13 cellular contexts compared by ENCODE assay signal in the genomic region with DNA sequence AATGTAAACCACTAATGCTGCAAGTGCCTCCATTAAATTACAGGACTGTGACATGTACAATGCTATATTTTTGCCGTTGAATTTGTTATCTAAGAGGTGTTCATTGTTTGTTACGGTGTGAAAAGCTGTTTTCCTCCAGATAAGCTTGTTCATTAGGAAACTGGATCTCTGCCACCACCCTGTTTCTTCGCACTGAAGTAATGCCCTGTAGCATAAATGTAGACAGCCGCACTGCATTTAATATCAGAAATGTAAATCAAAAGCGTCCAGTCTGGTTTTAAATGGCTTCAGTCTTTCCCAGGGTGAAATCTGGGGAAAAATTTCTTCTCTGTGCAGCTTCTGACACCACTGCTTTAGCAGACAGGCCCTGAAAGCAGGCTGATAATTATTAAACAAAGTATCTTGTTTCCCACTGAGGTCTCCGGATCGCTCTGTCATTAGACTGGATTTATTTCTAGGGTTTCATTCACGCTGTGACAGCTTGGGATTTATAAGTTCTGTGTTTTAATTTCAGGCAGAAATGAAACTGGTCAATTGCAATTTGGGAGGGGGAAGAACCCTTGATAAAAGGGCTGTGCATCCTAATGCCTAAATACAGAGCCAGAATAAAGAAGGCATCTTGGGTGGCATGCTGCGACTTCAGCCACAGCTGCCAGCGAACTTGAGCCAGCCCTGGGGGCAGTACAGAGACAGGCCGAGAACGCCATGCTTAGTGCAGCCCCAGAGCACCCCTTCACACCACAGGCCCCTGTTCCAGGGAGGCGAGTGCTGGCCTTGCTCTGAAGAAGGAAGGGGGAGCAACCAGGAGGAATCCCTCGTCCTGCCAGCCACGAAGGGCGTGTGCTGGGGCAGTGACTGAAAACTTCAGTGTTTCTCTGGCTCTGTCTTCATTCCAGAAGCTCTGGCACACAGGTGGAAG.
DNase-seq lines count a peak whose midpoint lies in the region; ATAC-seq lines count a peak whose summit lies in the region.
"Had no signal": no experiment of that assay in that cellular context is flagged by ENCODE, and none has a peak within 500 bp of the region (broad histone marks: within the 10 kb centered on the region; RNA-seq: fewer than 3 reads in every experiment).

No MANE protein-coding gene starts in this region.

- no peak overlapping the region for H3K9ac ChIP-seq in HUES48 (ENCODE audit: low read depth, low read length)
- H3K9ac ChIP-seq: KMS-11 had no signal

- H3K4me3 ChIP-seq in HUES48 (ENCODE audit: low read depth, low read length): no peak overlapping the region
- H3K4me3 ChIP-seq: esophagus muscularis mucosa, heart left ventricle had no signal

- no peaks in the 10 kb centered on the region for H3K36me3 ChIP-seq in HUES48 (ENCODE audit: control insufficient read depth, insufficient read depth, low read length)
- H3K36me3 ChIP-seq: esophagus muscularis mucosa, heart left ventricle had no signal

- DNase-seq in NCI-H69 (lab: John Stamatoyannopoulos, UW) (peak; percentile 89), islet precursor cell (peak; percentile 60), renal cortical epithelial cell (ENCODE audit: low read depth) (peak; percentile 40), H4 (ENCODE audit: low spot score) (no peak)
- DNase-seq: heart left ventricle, NCI-H1436, NCI-H774 had no signal

- ATAC-seq in HG02571 (IDR thresholded peaks at IDR 0.05; ENCODE audit: unreplicated experiment) (no peak), GM21367 (IDR thresholded peaks at IDR 0.05; ENCODE audit: unreplicated experiment) (no peak)
- ATAC-seq: heart left ventricle had no signal

- 0 out of 2 replicates have a peak, but pooled peaks cover 3% of the 10 kb centered on the region for H3K27me3 ChIP-seq in HUES48 (ENCODE audit: control insufficient read depth, insufficient read depth, low read length)
- H3K27me3 ChIP-seq: esophagus muscularis mucosa, heart left ventricle had no signal

- H3K9me3 ChIP-seq in HUES48 (ENCODE audit: control insufficient read depth, insufficient read depth, low read length): no peaks in the 10 kb centered on the region
- H3K9me3 ChIP-seq: esophagus muscularis mucosa, heart left ventricle had no signal

- H3K27ac ChIP-seq in HUES48 (ENCODE audit: low read depth, low read length): peak overlapping the region; percentile 4
- H3K27ac ChIP-seq: esophagus muscularis mucosa, heart left ventricle, HL-60, KMS-11 had no signal

- peaks cover 63% of the 10 kb centered on the region for H3K4me1 ChIP-seq in HUES48 (ENCODE audit: control insufficient read depth, insufficient read depth, low read length)
- H3K4me1 ChIP-seq: esophagus muscularis mucosa, heart left ventricle had no signal
